In genomic region chr16:50741808-50742520, GRCh38 we compare ENCODE assay signal across 8 cellular contexts. TPM values are rescaled to one million over a fixed set of nuclear protein-coding genes. Genes with fewer than 3 reads are reported as not detected.
DNase-seq lines count a peak whose midpoint lies in the region; ATAC-seq and TF ChIP-seq lines count a peak whose summit lies in the region.

CYLD (plus strand) TSS chr16:50742086; CDS start chr16:50749699, 7,613 bp downstream.

- peak within 1 kb of the TSS; percentile 83 for H3K4me2 ChIP-seq in SK-N-SH

- no peaks in the 10 kb centered on the region for H3K9me2 ChIP-seq in SK-N-SH

- no peak for TF ChIP-seq EP300 in SK-N-SH (IDR thresholded peaks at IDR 0.05; ENCODE audit: borderline replicate concordance in 1 of 2, low read depth in 1 of 2, low read length in 1 of 2)

- TF ChIP-seq RAD21 in SK-N-SH (IDR thresholded peaks at IDR 0.05; ENCODE audit: low read length) = no peak

- DNase-seq in GM04504 (ENCODE audit: low read depth) = peak; percentile 99
- DNase-seq in NCI-H1048 (lab: John Stamatoyannopoulos, UW) = peak; percentile 83
- peak; percentile 99 for DNase-seq in SK-N-SH
- DNase-seq in activated naive CD4-positive, alpha-beta T cell treated with anti-CD3 and anti-CD28 coated beads, Interleukin-2, amount 50 U/mL, for 16 hours = peak; percentile 100
- DNase-seq in germinal center (ENCODE audit: low spot score) = peak; percentile 100
- peak; percentile 96 for DNase-seq in non-pigmented ciliary epithelial cell (ENCODE audit: low read depth)
- DNase-seq in superior temporal gyrus (ENCODE audit: extremely low spot score) = peak; percentile 100

- peak within 1 kb of the TSS; percentile 22 to 48; a peak in 3 of 4 replicates for H3K27ac ChIP-seq in SK-N-SH (ENCODE audit: low read depth in 2 of 2, low read length in 1 of 2)

- H3K4me3 ChIP-seq in SK-N-SH (ENCODE audit: low read depth in 2 of 2, low read length in 1 of 2) = peak within 1 kb of the TSS; percentile 77 to 83

- peaks cover 0 to 3% of the 10 kb centered on the region in 2 experiments for H3K36me3 ChIP-seq in SK-N-SH (replicated peaks in 1 of 2; ENCODE audit: control insufficient read depth in 1 of 2, insufficient read depth in 2 of 2, low read length in 1 of 2)

- peaks cover 8% of the 10 kb centered on the region for H3F3A ChIP-seq in SK-N-SH (replicated peaks; ENCODE audit: insufficient read depth)

- peak within 1 kb of the TSS; percentile 83 for H3K9ac ChIP-seq in SK-N-SH

- H3K79me2 ChIP-seq in SK-N-SH (ENCODE audit: insufficient read depth) = peaks cover 4% of the 10 kb centered on the region; the same call in 1 of the 2 replicates

- CTCF ChIA-PET in SK-N-SH (lab: Yijun Ruan, JAX) = interaction anchor here (0.9 to 1.0 kb wide), 2 partner anchors 10 to 77 kb away, joined by 4 to 5 read pairs; no protein-coding TSS in a partner anchor

- 0% methylated on average over 5 of the region's 85 CpGs for WGBS in SK-N-SH (ENCODE audit: low lambda C conversion rate)

- no peaks in the 10 kb centered on the region for H4K20me1 ChIP-seq in SK-N-SH (ENCODE audit: insufficient read depth)

- H3K4me1 ChIP-seq in SK-N-SH (ENCODE audit: control insufficient read depth in 1 of 2, insufficient read depth in 2 of 2, low read depth in 1 of 2, low read length in 1 of 2) = peaks cover 10 to 12% of the 10 kb centered on the region in 2 experiments; a peak in 3 of 4 replicates

- no peaks in the 10 kb centered on the region for H3K9me3 ChIP-seq in SK-N-SH

- peak within 1 kb of the TSS; percentile 96 for H2AFZ ChIP-seq in SK-N-SH (ENCODE audit: low read depth)

- no peak for TF ChIP-seq CTCF in SK-N-SH (IDR thresholded peaks at IDR 0.05)

- H3K27me3 ChIP-seq in SK-N-SH (ENCODE audit: insufficient read depth) = no peaks in the 10 kb centered on the region

- peak; percentile 92 for ATAC-seq in HG02571 (IDR thresholded peaks at IDR 0.05; ENCODE audit: unreplicated experiment)

- POLR2A ChIA-PET in SK-N-SH (lab: Yijun Ruan, JAX) = no interaction called here

TF ChIP-seq in SK-N-SH, 30 proteins besides CTCF, POLR2A, EP300 and RAD21:
- TF ChIP-seq YY1 (IDR thresholded peaks at IDR 0.05; ENCODE audit: low read depth) (peak; percentile 96), CHD2 (IDR thresholded peaks at IDR 0.05; ENCODE audit: low read length, partially characterized antibody) (peak; percentile 84), NRF1 (IDR thresholded peaks at IDR 0.05; ENCODE audit: low read depth, low read length) (peak; percentile 21; the same call in 1 of the 2 replicates), TEAD4 (IDR thresholded peaks at IDR 0.05; ENCODE audit: borderline replicate concordance, insufficient read depth) (no peak), ELF1 (IDR thresholded peaks at IDR 0.05) (no peak), MEF2A (IDR thresholded peaks at IDR 0.05; ENCODE audit: borderline replicate concordance, low read depth) (no peak), TAF1 (IDR thresholded peaks at IDR 0.05; ENCODE audit: borderline replicate concordance, low read depth, low read length) (peak; percentile 27; the same call in 1 of the 2 replicates), SIN3A (IDR thresholded peaks at IDR 0.05; ENCODE audit: borderline replicate concordance, low read depth, low read length) (0 out of 2 replicates have a peak, but pooled peaks have one; percentile 27), MXI1 (IDR thresholded peaks at IDR 0.05; ENCODE audit: low read depth, low read length) (peak; percentile 64; the same call in 1 of the 2 replicates), TCF12 (IDR thresholded peaks at IDR 0.05) (no peak; the same call in 1 of the 2 replicates), GABPA (IDR thresholded peaks at IDR 0.05; ENCODE audit: low read depth) (peak; percentile 60)
- TF ChIP-seq, protein P1, sequence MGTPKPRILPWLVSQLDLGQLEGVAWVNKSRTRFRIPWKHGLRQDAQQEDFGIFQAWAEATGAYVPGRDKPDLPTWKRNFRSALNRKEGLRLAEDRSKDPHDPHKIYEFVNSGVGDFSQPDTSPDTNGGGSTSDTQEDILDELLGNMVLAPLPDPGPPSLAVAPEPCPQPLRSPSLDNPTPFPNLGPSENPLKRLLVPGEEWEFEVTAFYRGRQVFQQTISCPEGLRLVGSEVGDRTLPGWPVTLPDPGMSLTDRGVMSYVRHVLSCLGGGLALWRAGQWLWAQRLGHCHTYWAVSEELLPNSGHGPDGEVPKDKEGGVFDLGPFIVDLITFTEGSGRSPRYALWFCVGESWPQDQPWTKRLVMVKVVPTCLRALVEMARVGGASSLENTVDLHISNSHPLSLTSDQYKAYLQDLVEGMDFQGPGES (IDR thresholded peaks at IDR 0.05; ENCODE audit: low read depth, low read length) = peak; percentile 75
- TF ChIP-seq, protein P2, sequence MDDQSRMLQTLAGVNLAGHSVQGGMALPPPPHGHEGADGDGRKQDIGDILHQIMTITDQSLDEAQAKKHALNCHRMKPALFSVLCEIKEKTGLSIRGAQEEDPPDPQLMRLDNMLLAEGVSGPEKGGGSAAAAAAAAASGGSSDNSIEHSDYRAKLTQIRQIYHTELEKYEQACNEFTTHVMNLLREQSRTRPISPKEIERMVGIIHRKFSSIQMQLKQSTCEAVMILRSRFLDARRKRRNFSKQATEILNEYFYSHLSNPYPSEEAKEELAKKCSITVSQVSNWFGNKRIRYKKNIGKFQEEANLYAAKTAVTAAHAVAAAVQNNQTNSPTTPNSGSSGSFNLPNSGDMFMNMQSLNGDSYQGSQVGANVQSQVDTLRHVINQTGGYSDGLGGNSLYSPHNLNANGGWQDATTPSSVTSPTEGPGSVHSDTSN (IDR thresholded peaks at IDR 0.05) = peak; percentile 69

RNA-seq across cellular contexts. Expression of gene CYLD, which starts in this region (rescaled TPM):
- polyA plus RNA-seq in SK-N-SH (2012; rRNA removed) = 6.5 and 8.9 TPM in 2 replicates
- polyA plus RNA-seq in SK-N-SH (2012; cell fraction: cytosol; rRNA removed) = 10.1 and 11.0 TPM in 2 replicates
- polyA plus RNA-seq in SK-N-SH (2012; cell fraction: nucleus; rRNA removed) = 6.1 and 10.5 TPM in 2 replicates

Comparison
In these comparisons a context has a peak if more than half of its experiments do, and no peak if none do; other contexts are left out.
1. Peak in every context shown above with its lines: DNase-seq, ATAC-seq, H3K4me3 ChIP-seq and H3K27ac ChIP-seq.